Comparison of ENCODE assay signal across 8 cellular contexts in the genomic region with DNA sequence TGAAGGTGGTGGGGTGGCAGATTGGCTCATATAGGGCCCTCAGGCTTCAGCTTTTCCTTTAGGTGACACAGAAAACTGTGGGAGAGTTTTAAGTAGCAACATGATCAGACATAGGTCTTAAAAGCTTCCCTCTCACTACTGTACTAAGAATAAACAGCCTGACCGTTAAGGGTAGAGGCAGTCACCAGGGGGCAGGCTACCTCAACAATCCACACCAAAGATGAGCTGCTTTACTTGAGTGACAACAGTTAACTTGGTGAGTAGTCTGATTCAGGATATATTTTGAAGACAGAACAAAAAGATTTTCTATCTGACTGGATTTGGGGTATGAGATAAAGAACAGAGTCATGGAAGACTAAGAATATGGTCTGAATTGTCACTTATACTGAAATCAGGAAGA. TPM values are rescaled to one million over a fixed set of nuclear protein-coding genes. Genes with fewer than 3 reads are reported as not detected.
DNase-seq lines count a peak whose midpoint lies in the region; ATAC-seq and TF ChIP-seq lines count a peak whose summit lies in the region.

No MANE protein-coding gene starts in this region.

- no peaks in the 10 kb centered on the region for H3K4me1 ChIP-seq in neutrophil (ENCODE audit: control insufficient read depth in 1 of 2, insufficient read depth in 1 of 2, low read depth in 1 of 2, low read length in 1 of 2)

- H3K36me3 ChIP-seq in neutrophil: peaks cover 99% of the 10 kb centered on the region

- peak overlapping the region; percentile 11 for H3K27ac ChIP-seq in neutrophil

- CTCF ChIA-PET in activated CD8-positive, alpha-beta T cell treated with anti-CD3 and anti-CD28 coated beads, Interleukin-2, amount 10 ng/mL, durations not matched to agents 7 days and 5 days (lab: Charles Lee): interaction anchor here (0.7 to 9.5 kb wide), 19 partner anchors 9 to 477 kb away, joined by 3 to 93 read pairs (median 4); no protein-coding TSS in a partner anchor

- peak; percentile 22 for TF ChIP-seq CTCF in neutrophil (IDR thresholded peaks at IDR 0.05)

- DNase-seq in COR-L47 (lab: John Stamatoyannopoulos, UW) (peak; percentile 14), NCI-H2227 treated with DMSO at 0.1 percent for 48 hours (lab: John Stamatoyannopoulos, UW) (peak; percentile 21)
- peak; percentile 73 for DNase-seq in activated CD8-positive, alpha-beta T cell treated with anti-CD3 and anti-CD28 coated beads, Interleukin-2, amount 10 ng/mL, durations not matched to agents 7 days and 5 days

- POLR2A ChIA-PET in activated CD8-positive, alpha-beta T cell treated with anti-CD3 and anti-CD28 coated beads, Interleukin-2, amount 10 ng/mL, durations not matched to agents 7 days and 5 days (lab: Charles Lee): interaction anchor here (0.6 to 0.7 kb wide), 2 partner anchors 12 to 515 kb away, joined by 3 read pairs; no protein-coding TSS in a partner anchor

- H3K27me3 ChIP-seq in neutrophil: no peaks in the 10 kb centered on the region

- ATAC-seq in GM21529 (IDR thresholded peaks at IDR 0.05; ENCODE audit: unreplicated experiment) (peak; percentile 61), esophagus mucosa (peak; percentile 62), GM21825 (IDR thresholded peaks at IDR 0.05; ENCODE audit: unreplicated experiment) (no peak), HG03135 (IDR thresholded peaks at IDR 0.05; ENCODE audit: unreplicated experiment) (no peak)
- peak; percentile 82 for ATAC-seq in activated CD8-positive, alpha-beta T cell treated with anti-CD3 and anti-CD28 coated beads, Interleukin-2, amount 10 ng/mL, durations not matched to agents 7 days and 5 days

- H3K4me3 ChIP-seq in neutrophil (ENCODE audit: low read depth in 1 of 2, low read length in 1 of 2): no peak overlapping the region

- H3K4me3 Mint-ChIP-seq in activated CD8-positive, alpha-beta T cell treated with anti-CD3 and anti-CD28 coated beads, Interleukin-2, amount 10 ng/mL, durations not matched to agents 7 days and 5 days: no peak overlapping the region

- H3K9me3 Mint-ChIP-seq in activated CD8-positive, alpha-beta T cell treated with anti-CD3 and anti-CD28 coated beads, Interleukin-2, amount 10 ng/mL, durations not matched to agents 7 days and 5 days (ENCODE audit: insufficient read depth): no peaks in the 10 kb centered on the region

- no peaks in the 10 kb centered on the region for H3K27me3 Mint-ChIP-seq in activated CD8-positive, alpha-beta T cell treated with anti-CD3 and anti-CD28 coated beads, Interleukin-2, amount 10 ng/mL, durations not matched to agents 7 days and 5 days (ENCODE audit: low read depth)

- no peaks in the 10 kb centered on the region for H3K4me1 Mint-ChIP-seq in activated CD8-positive, alpha-beta T cell treated with anti-CD3 and anti-CD28 coated beads, Interleukin-2, amount 10 ng/mL, durations not matched to agents 7 days and 5 days (ENCODE audit: low read depth)

- peaks cover 46% of the 10 kb centered on the region for H3K36me3 Mint-ChIP-seq in activated CD8-positive, alpha-beta T cell treated with anti-CD3 and anti-CD28 coated beads, Interleukin-2, amount 10 ng/mL, durations not matched to agents 7 days and 5 days (ENCODE audit: low read depth)

- peak overlapping the region; percentile 16 for H3K27ac Mint-ChIP-seq in activated CD8-positive, alpha-beta T cell treated with anti-CD3 and anti-CD28 coated beads, Interleukin-2, amount 10 ng/mL, durations not matched to agents 7 days and 5 days

- no peaks in the 10 kb centered on the region for H3K9me3 ChIP-seq in neutrophil

RNA-seq across cellular contexts. Expression of a gene that starts 53.7 kb away (rescaled TPM):
- 10 to 100 TPM; 22.5 to 31.2 TPM for total RNA-seq in activated CD8-positive, alpha-beta T cell treated with anti-CD3 and anti-CD28 coated beads, Interleukin-2, amount 10 ng/mL, durations not matched to agents 7 days and 5 days
- 32.6 TPM for total RNA-seq in esophagus mucosa

Comparison
In these comparisons a context has a peak if more than half of its experiments do, and no peak if none do; other contexts are left out.
1. DNase-seq: peak in every context shown above with its lines; median percentile 73 in activated CD8-positive, alpha-beta T cell treated with anti-CD3 and anti-CD28 coated beads, Interleukin-2, amount 10 ng/mL, durations not matched to agents 7 days and 5 days; 21 in NCI-H2227 treated with DMSO at 0.1 percent for 48 hours; 14 in COR-L47.
2. ATAC-seq: peak in GM21529 (single experiment), activated CD8-positive, alpha-beta T cell treated with anti-CD3 and anti-CD28 coated beads, Interleukin-2, amount 10 ng/mL, durations not matched to agents 7 days and 5 days (single experiment) and esophagus mucosa (single experiment); none in GM21825 (single experiment) and HG03135 (single experiment).